Comparison of ENCODE assay signal across 14 cellular contexts in genomic region chr12:6957741-6958608, GRCh38. TPM values are rescaled to one million over a fixed set of nuclear protein-coding genes. Genes with fewer than 3 reads are reported as not detected.
DNase-seq lines count a peak whose midpoint lies in the region; ATAC-seq, FAIRE-seq and TF ChIP-seq lines count a peak whose summit lies in the region.
"Had no signal": no experiment of that assay in that cellular context is flagged by ENCODE, and none has a peak within 500 bp of the region (broad histone marks: within the 10 kb centered on the region; RNA-seq: fewer than 3 reads in every experiment).

No MANE protein-coding gene starts in this region.

- POLR2A ChIA-PET in GM12878 (lab: Charles Lee) = interaction anchor here (1.1 to 13.5 kb wide), 4 partner anchors 13 to 59 kb away, joined by 3 to 524 read pairs (median 10); partner anchors contain the start of genes C12orf57, PTPN6 and RNU7-1

- peaks cover 42% of the 10 kb centered on the region for H3K4me1 Mint-ChIP-seq in neural progenitor cell

- H3K36me3 ChIP-seq in DOHH2 (ENCODE audit: control insufficient read depth, low read length) = no peaks in the 10 kb centered on the region
- H3K36me3 ChIP-seq in GM12878 (ENCODE audit: control insufficient read depth in 2 of 2, insufficient read depth in 2 of 2, low read length in 1 of 2) = peaks cover 11 to 33% of the 10 kb centered on the region in 2 experiments
- H3K36me3 ChIP-seq in neural progenitor cell = no peaks in the 10 kb centered on the region
- H3K36me3 ChIP-seq in BE2C = no peaks in the 10 kb centered on the region

- no peaks in the 10 kb centered on the region for H3K36me3 Mint-ChIP-seq in neural progenitor cell

- H3K79me2 ChIP-seq in DOHH2 (ENCODE audit: control insufficient read depth, low read length) = no peaks in the 10 kb centered on the region
- H3K79me2 ChIP-seq in GM12878 (ENCODE audit: control insufficient read depth, insufficient read depth, low read length) = peaks cover 83% of the 10 kb centered on the region
- no peaks in the 10 kb centered on the region for H3K79me2 ChIP-seq in neural progenitor cell (ENCODE audit: low read depth)

- H3K27ac Mint-ChIP-seq in neural progenitor cell = no peak overlapping the region

- BruUV-seq in GM12878 (replicated peaks; lab: Mats Ljungman, UMichigan) = no TSS peak

- H4K20me1 ChIP-seq in DOHH2 (ENCODE audit: control insufficient read depth, insufficient read depth, low read depth, low read length) (peaks cover 3% of the 10 kb centered on the region), GM12878 (ENCODE audit: control insufficient read depth, insufficient read depth) (no peaks in the 10 kb centered on the region), neural progenitor cell (ENCODE audit: low read depth) (no peaks in the 10 kb centered on the region)

- H2AFZ ChIP-seq in GM12878 (ENCODE audit: control insufficient read depth, low read depth, low read length) (no peak overlapping the region), neural progenitor cell (replicated peaks) (no peak overlapping the region)

- no peak for TF ChIP-seq EP300 in GM12878 (IDR thresholded peaks at IDR 0.05; ENCODE audit: borderline replicate concordance in 1 of 2, control insufficient read depth in 1 of 2, low read depth in 2 of 2, low read length in 2 of 2)

- H3K4me2 ChIP-seq in DOHH2 (ENCODE audit: low read length) (peak overlapping the region; percentile 81), GM12878 (ENCODE audit: control insufficient read depth, insufficient read depth) (peak overlapping the region; percentile 99), neural progenitor cell (no peak overlapping the region)
- H3K4me2 ChIP-seq: smooth muscle cell had no signal

- no peak for TF ChIP-seq RAD21 in GM12878 (IDR thresholded peaks at IDR 0.05; ENCODE audit: insufficient read depth, low read depth, low read length)

- H3K9me2 ChIP-seq in DOHH2 (replicated peaks; ENCODE audit: control insufficient read depth, low read length) = no peaks in the 10 kb centered on the region

- SMC1A ChIA-PET in GM12878 (lab: Charles Lee; ENCODE audit: uncharacterized antibody, unreplicated experiment) = interaction anchor here (1.2 to 13.2 kb wide), 2 partner anchors 10 to 151 kb away, joined by 4 to 395 read pairs; partner anchors contain the start of genes C12orf57, C1RL, PTPN6 and RNU7-1

- no peak for DNase-seq in Jurkat, Clone E6-1 (ENCODE audit: low read depth, low spot score)
- DNase-seq in GM12878 (ENCODE audit: low read depth, low spot score) (no peak), neural progenitor cell (ENCODE audit: low spot score) (no peak), BE2C (no peak), SIG-M5 (lab: John Stamatoyannopoulos, UW) (no peak)
- DNase-seq: NCI-H446 treated with DMSO at 0.1 percent for 48 hours had no signal

- no peak for FAIRE-seq in GM12878 (lab: Jason Lieb, UNC)

- RAD21 ChIA-PET in GM12878 (lab: Charles Lee; ENCODE audit: unreplicated experiment) = interaction anchor here (0.8 to 13.5 kb wide), 6 partner anchors 11 to 85 kb away, joined by 3 to 426 read pairs (median 6); partner anchors contain the start of genes C12orf57, LPCAT3, RNU7-1 and SPSB2

- H3K9me3 ChIP-seq in DOHH2 (ENCODE audit: control insufficient read depth, insufficient read depth, low read length) (no peaks in the 10 kb centered on the region), GM12878 (replicated peaks; ENCODE audit: control insufficient read depth, insufficient read depth, low read length) (no peaks in the 10 kb centered on the region), neural progenitor cell (ENCODE audit: low read depth) (no peaks in the 10 kb centered on the region), BE2C (no peaks in the 10 kb centered on the region)

- no peak overlapping the region for H3K4me3 Mint-ChIP-seq in neural progenitor cell

- peaks cover 8% of the 10 kb centered on the region for H3K27me3 Mint-ChIP-seq in neural progenitor cell (ENCODE audit: insufficient read depth, low read depth)

- intact Hi-C loops in GM12878 (cut with micrococcal nuclease; ENCODE audit: unreplicated experiment) = no loop called here

- in situ Hi-C loops in GM12878 (cut with MboI) = loop anchor here (25.0 kb wide), 1 partner anchor 1679 kb away; no protein-coding TSS in a partner anchor

- H3K27me3 ChIP-seq in DOHH2 (ENCODE audit: control insufficient read depth, low read length) = peaks cover 83% of the 10 kb centered on the region
- H3K27me3 ChIP-seq in GM12878 (replicated peaks in 1 of 2; ENCODE audit: control insufficient read depth in 2 of 2, insufficient read depth in 2 of 2, low read length in 1 of 2) = no peaks in the 10 kb centered on the region
- no peaks in the 10 kb centered on the region for H3K27me3 ChIP-seq in neural progenitor cell
- no peaks in the 10 kb centered on the region for H3K27me3 ChIP-seq in BE2C

- H3K9ac ChIP-seq in GM12878 (ENCODE audit: control insufficient read depth, insufficient read depth, low read length) (peak overlapping the region; percentile 91), neural progenitor cell (peak overlapping the region; percentile 32)

- ATAC-seq in GM12878 = no peak
- no peak for ATAC-seq in SK-N-SH treated with all-trans-retinoic acid at 6 μM for 48 hours
- ATAC-seq in GM19455 (IDR thresholded peaks at IDR 0.05; ENCODE audit: unreplicated experiment) = no peak
- ATAC-seq: left colon had no signal

- H3K27ac ChIP-seq in DOHH2 (ENCODE audit: low read depth, low read length) (no peak overlapping the region), GM12878 (ENCODE audit: control insufficient read depth, insufficient read depth) (peak overlapping the region; percentile 99), neural progenitor cell (no peak overlapping the region)

- no peaks in the 10 kb centered on the region for H3K9me3 Mint-ChIP-seq in neural progenitor cell

- H3K4me3 ChIP-seq in DOHH2 (ENCODE audit: low read length) = peak overlapping the region; percentile 59
- H3K4me3 ChIP-seq in Jurkat, Clone E6-1 (ENCODE audit: low read length) = peak overlapping the region; percentile 52
- H3K4me3 ChIP-seq in GM12878 = peak overlapping the region; percentile 95
- no peak overlapping the region for H3K4me3 ChIP-seq in neural progenitor cell
- H3K4me3 ChIP-seq in BE2C (ENCODE audit: low read depth, low read length) = no peak overlapping the region
- H3K4me3 ChIP-seq: smooth muscle cell had no signal

- H3K4me1 ChIP-seq in DOHH2 (ENCODE audit: control insufficient read depth, low read length) (peaks cover 83% of the 10 kb centered on the region), GM12878 (ENCODE audit: control insufficient read depth, insufficient read depth, low read length) (peaks cover 85% of the 10 kb centered on the region), neural progenitor cell (peaks cover 18% of the 10 kb centered on the region), BE2C (peaks cover 18% of the 10 kb centered on the region)

- CTCF ChIA-PET in GM12878 (lab: Yijun Ruan, JAX) = interaction anchor here (1.0 to 13.2 kb wide), 9 partner anchors 10 to 152 kb away, joined by 3 to 645 read pairs (median 5); partner anchors contain the start of genes C12orf57, C1RL, PTPN6 and RNU7-1

- no peak for TF ChIP-seq POLR2A in GM12878 (IDR thresholded peaks at IDR 0.05; ENCODE audit: low read depth, low read length)

- H3F3A ChIP-seq in DOHH2 (ENCODE audit: control insufficient read depth, insufficient read depth) (no peaks in the 10 kb centered on the region; the same call in 1 of the 2 replicates), neural progenitor cell (ENCODE audit: low read depth) (peaks cover 20% of the 10 kb centered on the region)

- TF ChIP-seq CTCF in DOHH2 (IDR thresholded peaks at IDR 0.05; ENCODE audit: low read depth, low read length, poor library complexity, severe bottlenecking) = no peak
- TF ChIP-seq CTCF in GM12878 (IDR thresholded peaks at IDR 0.05 in 2 of 3, conservative IDR thresholded peaks at IDR 0.05 in 1 of 3; ENCODE audit: control insufficient read depth in 2 of 3, extremely low read depth in 1 of 3, insufficient read depth in 1 of 3, low read depth in 3 of 3, low read length in 3 of 3) = no peak
- TF ChIP-seq CTCF in neural progenitor cell (IDR thresholded peaks at IDR 0.05) = no peak
- no peak for TF ChIP-seq CTCF in BE2C (IDR thresholded peaks at IDR 0.05; ENCODE audit: low read depth, low read length)

- 44% methylated on average over 28 of the region's 28 CpGs for WGBS in GM12878 (ENCODE audit: insufficient coverage, insufficient replicate concordance, low lambda C conversion rate, missing lambda C conversion rate)

RNA-seq across cellular contexts. Expression of gene PTPN6, which starts 6.8 kb away (rescaled TPM):
- polyA plus RNA-seq in Jurkat, Clone E6-1 (2012; ENCODE audit: insufficient read depth, insufficient read length) = 609 TPM
- 158 and 159 TPM in 2 replicates for total RNA-seq in GM12878 (2013; cell fraction: nucleolus; rRNA removed)
- total RNA-seq in GM12878 (2014; rRNA removed) = 346 and 376 TPM in 2 replicates
- total RNA-seq in GM12878 (2014; rRNA removed; fragmentation: Illumina TruSeq; extraction: Trizol) = 214 and 235 TPM in 2 replicates
- 443 and 457 TPM in 2 replicates for total RNA-seq in GM12878 (2021)
- polyA plus RNA-seq in GM12878 (2011; ENCODE audit: low read depth) = 315 TPM
- polyA plus RNA-seq in GM12878 (2011; rRNA removed) = 208 and 364 TPM in 2 replicates
- 393 and 481 TPM in 2 replicates for polyA plus RNA-seq in GM12878 (2011; cell fraction: cytosol; rRNA removed)
- 567 and 675 TPM in 2 replicates for polyA plus RNA-seq in GM12878 (2011; cell fraction: nucleus; rRNA removed)
- polyA plus RNA-seq in GM12878 (2012) = 374 and 383 TPM in 2 replicates
- polyA plus RNA-seq in GM12878 (2014; fragmentation: Illumina TruSeq; extraction: Trizol) = 265 and 453 TPM in 2 replicates
- polyA plus RNA-seq in GM12878 (2014; fragmentation: Nextera tagmentation; extraction: Ambion mirVana) = 100 to 1,000 TPM; 229 to 413 TPM
- polyA plus RNA-seq in GM12878 (2014; rRNA removed) = 397 and 409 TPM in 2 replicates
- polyA plus RNA-seq in GM12878 (2016; fragmentation: Nextera tagmentation; extraction: Ambion mirVana) = 100 to 1,000 TPM; 325 to 364 TPM
- 268 and 357 TPM in 2 replicates for polyA minus RNA-seq in GM12878 (2011; rRNA and poly(A)+ RNA removed)
- 137 and 144 TPM in 2 replicates for polyA minus RNA-seq in GM12878 (2011; cell fraction: cytosol; rRNA and poly(A)+ RNA removed)
- 127 and 185 TPM in 2 replicates for polyA minus RNA-seq in GM12878 (2011; cell fraction: nucleus; rRNA and poly(A)+ RNA removed)
- 4.4 and 6.0 TPM in 2 replicates for total RNA-seq in neural progenitor cell (ENCODE audit: low replicate concordance)
- not detected for polyA plus RNA-seq in BE2C (2012; ENCODE audit: insufficient read depth, insufficient read length, low read depth)

RNA-seq across cellular contexts. Expression of gene PHB2, which starts 12.5 kb away (rescaled TPM):
- polyA plus RNA-seq in Jurkat, Clone E6-1 (2012; ENCODE audit: insufficient read depth, insufficient read length) = 292 TPM
- total RNA-seq in GM12878 (2013; cell fraction: nucleolus; rRNA removed) = 71.8 and 79.5 TPM in 2 replicates
- total RNA-seq in GM12878 (2014; rRNA removed) = 517 and 520 TPM in 2 replicates
- total RNA-seq in GM12878 (2014; rRNA removed; fragmentation: Illumina TruSeq; extraction: Trizol) = 421 and 455 TPM in 2 replicates
- total RNA-seq in GM12878 (2021) = 466 and 483 TPM in 2 replicates
- polyA plus RNA-seq in GM12878 (2011; ENCODE audit: low read depth) = 203 TPM
- polyA plus RNA-seq in GM12878 (2011; rRNA removed) = 395 and 522 TPM in 2 replicates
- polyA plus RNA-seq in GM12878 (2011; cell fraction: cytosol; rRNA removed) = 672 and 758 TPM in 2 replicates
- polyA plus RNA-seq in GM12878 (2011; cell fraction: nucleus; rRNA removed) = 449 and 501 TPM in 2 replicates
- 307 and 316 TPM in 2 replicates for polyA plus RNA-seq in GM12878 (2012)
- polyA plus RNA-seq in GM12878 (2014; fragmentation: Illumina TruSeq; extraction: Trizol) = 410 and 549 TPM in 2 replicates
- polyA plus RNA-seq in GM12878 (2014; fragmentation: Nextera tagmentation; extraction: Ambion mirVana) = 100 to 1,000 TPM; 112 to 270 TPM
- 586 and 591 TPM in 2 replicates for polyA plus RNA-seq in GM12878 (2014; rRNA removed)
- polyA plus RNA-seq in GM12878 (2016; fragmentation: Nextera tagmentation; extraction: Ambion mirVana) = 100 to 1,000 TPM; 412 to 433 TPM
- polyA minus RNA-seq in GM12878 (2011; rRNA and poly(A)+ RNA removed) = 204 and 309 TPM in 2 replicates
- 112 and 115 TPM in 2 replicates for polyA minus RNA-seq in GM12878 (2011; cell fraction: cytosol; rRNA and poly(A)+ RNA removed)
- polyA minus RNA-seq in GM12878 (2011; cell fraction: nucleus; rRNA and poly(A)+ RNA removed) = 98.4 and 155 TPM in 2 replicates
- 214 and 291 TPM in 2 replicates for total RNA-seq in neural progenitor cell (ENCODE audit: low replicate concordance)
- polyA plus RNA-seq in BE2C (2012; ENCODE audit: insufficient read depth, insufficient read length, low read depth) = 577 TPM

RNA-seq across cellular contexts. Expression of gene EMG1, which starts 12.7 kb away (rescaled TPM):
- polyA plus RNA-seq in Jurkat, Clone E6-1 (2012; ENCODE audit: insufficient read depth, insufficient read length) = 149 TPM
- total RNA-seq in GM12878 (2013; cell fraction: nucleolus; rRNA removed) = 120 and 131 TPM in 2 replicates
- total RNA-seq in GM12878 (2014; rRNA removed) (54.6 and 69.0 TPM in 2 replicates), GM12878 (2014; rRNA removed; fragmentation: Illumina TruSeq; extraction: Trizol) (67.8 and 69.9 TPM in 2 replicates), GM12878 (2021) (82.4 and 84.4 TPM in 2 replicates), neural progenitor cell (ENCODE audit: low replicate concordance) (27.3 and 32.0 TPM in 2 replicates)
- polyA plus RNA-seq in GM12878 (2011; ENCODE audit: low read depth) = 25.0 TPM
- polyA plus RNA-seq in GM12878 (2011; rRNA removed) (75.9 and 77.7 TPM in 2 replicates), GM12878 (2014; fragmentation: Illumina TruSeq; extraction: Trizol) (77.2 and 91.3 TPM in 2 replicates), GM12878 (2014; fragmentation: Nextera tagmentation; extraction: Ambion mirVana) (100 to 1,000 TPM; 158 to 164 TPM), GM12878 (2014; rRNA removed) (78.0 and 94.4 TPM in 2 replicates), GM12878 (2016; fragmentation: Nextera tagmentation; extraction: Ambion mirVana) (100 to 1,000 TPM; 154 to 165 TPM)
- 52.6 and 55.9 TPM in 2 replicates for polyA plus RNA-seq in GM12878 (2011; cell fraction: cytosol; rRNA removed)
- 44.5 and 60.9 TPM in 2 replicates for polyA plus RNA-seq in GM12878 (2011; cell fraction: nucleus; rRNA removed)
- 44.6 and 77.4 TPM in 2 replicates for polyA plus RNA-seq in GM12878 (2012)
- 35.5 and 39.6 TPM in 2 replicates for polyA minus RNA-seq in GM12878 (2011; rRNA and poly(A)+ RNA removed)
- polyA minus RNA-seq in GM12878 (2011; cell fraction: cytosol; rRNA and poly(A)+ RNA removed) = 16.1 and 16.7 TPM in 2 replicates
- 25.1 and 34.8 TPM in 2 replicates for polyA minus RNA-seq in GM12878 (2011; cell fraction: nucleus; rRNA and poly(A)+ RNA removed)
- polyA plus RNA-seq in BE2C (2012; ENCODE audit: insufficient read depth, insufficient read length, low read depth) = 143 TPM

RNA-seq across cellular contexts. Expression of gene C12orf57, which starts 14.2 kb away (rescaled TPM):
- 441 TPM for polyA plus RNA-seq in Jurkat, Clone E6-1 (2012; ENCODE audit: insufficient read depth, insufficient read length)
- 34.9 and 36.3 TPM in 2 replicates for total RNA-seq in GM12878 (2013; cell fraction: nucleolus; rRNA removed)
- total RNA-seq in GM12878 (2014; rRNA removed) (223 and 231 TPM in 2 replicates), GM12878 (2014; rRNA removed; fragmentation: Illumina TruSeq; extraction: Trizol) (109 and 124 TPM in 2 replicates), GM12878 (2021) (192 and 194 TPM in 2 replicates), neural progenitor cell (ENCODE audit: low replicate concordance) (314 and 399 TPM in 2 replicates)
- polyA plus RNA-seq in GM12878 (2011; ENCODE audit: low read depth) = 177 TPM
- polyA plus RNA-seq in GM12878 (2011; rRNA removed) (183 and 331 TPM in 2 replicates), GM12878 (2014; fragmentation: Illumina TruSeq; extraction: Trizol) (8.0 and 64.5 TPM in 2 replicates), GM12878 (2014; fragmentation: Nextera tagmentation; extraction: Ambion mirVana) (100 to 1,000 TPM; 138 to 170 TPM), GM12878 (2014; rRNA removed) (373 and 377 TPM in 2 replicates), GM12878 (2016; fragmentation: Nextera tagmentation; extraction: Ambion mirVana) (100 to 1,000 TPM; 274 to 291 TPM)
- 632 and 839 TPM in 2 replicates for polyA plus RNA-seq in GM12878 (2011; cell fraction: cytosol; rRNA removed)
- 336 and 343 TPM in 2 replicates for polyA plus RNA-seq in GM12878 (2011; cell fraction: nucleus; rRNA removed)
- polyA plus RNA-seq in GM12878 (2012) = 433 and 438 TPM in 2 replicates
- 89.4 and 141 TPM in 2 replicates for polyA minus RNA-seq in GM12878 (2011; rRNA and poly(A)+ RNA removed)
- 46.1 and 52.9 TPM in 2 replicates for polyA minus RNA-seq in GM12878 (2011; cell fraction: cytosol; rRNA and poly(A)+ RNA removed)
- polyA minus RNA-seq in GM12878 (2011; cell fraction: nucleus; rRNA and poly(A)+ RNA removed) = 71.7 and 114 TPM in 2 replicates
- 616 TPM for polyA plus RNA-seq in BE2C (2012; ENCODE audit: insufficient read depth, insufficient read length, low read depth)

RNA-seq across cellular contexts. Expression of gene RNU7-1, which starts 14.4 kb away (rescaled TPM):
- polyA plus RNA-seq in Jurkat, Clone E6-1 (2012; ENCODE audit: insufficient read depth, insufficient read length) = not detected
- not detected in 2 replicates for total RNA-seq in GM12878 (2013; cell fraction: nucleolus; rRNA removed)
- total RNA-seq in GM12878 (2014; rRNA removed) (not detected in 2 replicates), GM12878 (2014; rRNA removed; fragmentation: Illumina TruSeq; extraction: Trizol) (not detected in 2 replicates), GM12878 (2021) (not detected in 2 replicates), neural progenitor cell (ENCODE audit: low replicate concordance) (not detected in 2 replicates)
- not detected for polyA plus RNA-seq in GM12878 (2011; ENCODE audit: low read depth)
- polyA plus RNA-seq in GM12878 (2011; rRNA removed) (not detected in 2 replicates), GM12878 (2014; fragmentation: Illumina TruSeq; extraction: Trizol) (not detected in 2 replicates), GM12878 (2014; fragmentation: Nextera tagmentation; extraction: Ambion mirVana) (not detected), GM12878 (2014; rRNA removed) (not detected in 2 replicates), GM12878 (2016; fragmentation: Nextera tagmentation; extraction: Ambion mirVana) (not detected)
- polyA plus RNA-seq in GM12878 (2011; cell fraction: cytosol; rRNA removed) = not detected in 2 replicates
- polyA plus RNA-seq in GM12878 (2011; cell fraction: nucleus; rRNA removed) = not detected in 2 replicates
- not detected in 2 replicates for polyA plus RNA-seq in GM12878 (2012)
- polyA minus RNA-seq in GM12878 (2011; rRNA and poly(A)+ RNA removed) = not detected in 2 replicates
- polyA minus RNA-seq in GM12878 (2011; cell fraction: cytosol; rRNA and poly(A)+ RNA removed) = not detected in 2 replicates
- not detected in 2 replicates for polyA minus RNA-seq in GM12878 (2011; cell fraction: nucleus; rRNA and poly(A)+ RNA removed)
- polyA plus RNA-seq in BE2C (2012; ENCODE audit: insufficient read depth, insufficient read length, low read depth) = not detected
- total RNA-seq: epithelial cell of proximal tubule; left colon; smooth muscle cell; T-helper 2 cell treated with Interferon-gamma antibody and Interleukin-4, amounts not matched to agents 100 ng/mL and 5 ng/mL, for 36 hours had no signal
- polyA plus RNA-seq: adipose tissue, smooth muscle cell had no signal

Comparison
In these comparisons a context has a peak if more than half of its experiments do, and no peak if none do; other contexts are left out.
1. H3K4me3 ChIP-seq: peak in DOHH2 (single experiment), Jurkat, Clone E6-1 (single experiment) and GM12878 (single experiment); none in neural progenitor cell (single experiment) and BE2C (single experiment).
2. RNA of gene PTPN6, which starts 6.8 kb away (total RNA-seq): 158 to 457 TPM in GM12878; 4.4 to 6.0 TPM in neural progenitor cell; every median in the first group is over 10 times any median in the second.